Comparison of ENCODE assay signal across 29 cellular contexts in genomic region chr9:121098567-121099198, GRCh38. TPM values are rescaled to one million over a fixed set of nuclear protein-coding genes. Genes with fewer than 3 reads are reported as not detected.
DNase-seq lines count a peak whose midpoint lies in the region; ATAC-seq, FAIRE-seq and TF ChIP-seq lines count a peak whose summit lies in the region.
"Had no signal": no experiment of that assay in that cellular context is flagged by ENCODE, and none has a peak within 500 bp of the region (broad histone marks: within the 10 kb centered on the region; RNA-seq: fewer than 3 reads in every experiment).

No MANE protein-coding gene starts in this region.

- H3K9me3 ChIP-seq in body of pancreas (no peaks in the 10 kb centered on the region), pancreas (no peaks in the 10 kb centered on the region), gastrocnemius medialis (no peaks in the 10 kb centered on the region), upper lobe of right lung (no peaks in the 10 kb centered on the region)
- H3K9me3 ChIP-seq: esophagus muscularis mucosa, Peyer's patch had no signal

- no peaks in the 10 kb centered on the region for H3K27me3 ChIP-seq in body of pancreas
- H3K27me3 ChIP-seq in pancreas, result no peaks in the 10 kb centered on the region
- H3K27me3 ChIP-seq in gastrocnemius medialis, result no peaks in the 10 kb centered on the region
- H3K27me3 ChIP-seq in upper lobe of right lung, result no peaks in the 10 kb centered on the region
- H3K27me3 ChIP-seq: BLaER1, dorsolateral prefrontal cortex, esophagus muscularis mucosa, Peyer's patch had no signal

- no peak for TF ChIP-seq POLR2A in GM12891 (IDR thresholded peaks at IDR 0.05; ENCODE audit: low read depth, low read length)
- no peak for TF ChIP-seq POLR2A in body of pancreas (IDR thresholded peaks at IDR 0.05)
- TF ChIP-seq POLR2A in gastrocnemius medialis (IDR thresholded peaks at IDR 0.05), result no peak

- H3K4me3 ChIP-seq in body of pancreas, result no peak overlapping the region
- no peak overlapping the region for H3K4me3 ChIP-seq in pancreas
- H3K4me3 ChIP-seq in gastrocnemius medialis, result no peak overlapping the region
- H3K4me3 ChIP-seq in upper lobe of right lung, result no peak overlapping the region
- H3K4me3 ChIP-seq: BLaER1, dorsolateral prefrontal cortex, esophagus muscularis mucosa, Peyer's patch had no signal

- intact Hi-C loops in body of pancreas (cut with DNase I) (no loop called here), pancreas (cut with DNase I) (no loop called here), gastrocnemius medialis (cut with DNase I; ENCODE audit: low total_unique reads) (no loop called here), upper lobe of right lung (cut with DNase I) (no loop called here)

- TF ChIP-seq CTCF in body of pancreas (IDR thresholded peaks at IDR 0.05) (no peak), pancreas (IDR thresholded peaks at IDR 0.05) (no peak), gastrocnemius medialis (IDR thresholded peaks at IDR 0.05 in 4 of 5, conservative IDR thresholded peaks at IDR 0.05 in 1 of 5) (no peak), upper lobe of right lung (IDR thresholded peaks at IDR 0.05) (no peak)

- H3K4me1 ChIP-seq in body of pancreas, result peaks cover 11% of the 10 kb centered on the region
- H3K4me1 ChIP-seq in pancreas, result peaks cover 0 to 5% (median 0%) of the 10 kb centered on the region in 3 donors
- no peaks in the 10 kb centered on the region for H3K4me1 ChIP-seq in gastrocnemius medialis
- no peaks in the 10 kb centered on the region for H3K4me1 ChIP-seq in upper lobe of right lung
- H3K4me1 ChIP-seq: esophagus muscularis mucosa, Peyer's patch had no signal

- FAIRE-seq in GM12891 (lab: Jason Lieb, UNC) (no peak), pancreas (lab: Jason Lieb, UNC) (no peak)
- FAIRE-seq: endometrium had no signal

- no peaks in the 10 kb centered on the region for H3K36me3 ChIP-seq in body of pancreas (replicated peaks in 1 of 2; ENCODE audit: insufficient read depth in 1 of 2, low read depth in 2 of 2)
- H3K36me3 ChIP-seq in pancreas, result no peaks in the 10 kb centered on the region
- H3K36me3 ChIP-seq in gastrocnemius medialis, result no peaks in the 10 kb centered on the region
- H3K36me3 ChIP-seq in upper lobe of right lung, result peaks cover 18% of the 10 kb centered on the region
- H3K36me3 ChIP-seq: Peyer's patch had no signal

- WGBS in body of pancreas, 2 donors, result 73 to 82% methylated on average over 5 of the region's 5 CpGs
- WGBS in pancreas, 2 donors, result 63 to 78% methylated on average over 5 of the region's 5 CpGs

- DNase-seq in GM12891 (ENCODE audit: insufficient read length, low spot score) (no peak), NAMALWA (ENCODE audit: low spot score) (peak; percentile 43), body of pancreas (peak in 2 of 4 donors; percentile 22 to 27), pancreas (no peak), gastrocnemius medialis (no peak), upper lobe of right lung (no peak), SW 1271 (lab: John Stamatoyannopoulos, UW) (no peak)
- DNase-seq in activated CD4-positive, alpha-beta T cell treated with anti-CD3 and anti-CD28 coated beads for 48 hours, result no peak
- DNase-seq: activated CD4-positive, alpha-beta T cell treated with anti-CD3 and anti-CD28 coated beads, Interleukin-2, amount 50 U/mL, for 4 hours; activated naive CD4-positive, alpha-beta T cell treated with Interleukin-2 at 50 U/mL for 16 hours; central memory CD4-positive, alpha-beta T cell; dorsolateral prefrontal cortex; foreskin fibroblast; GOT3; kidney glomerular epithelial cell; NCI-H1092; NCI-H1694 treated with DMSO at 0.1 percent for 48 hours; NCI-H524; Peyer's patch; SHP77; stimulated activated CD4-positive, alpha-beta T cell treated with anti-CD3 and anti-CD28 coated beads, Interleukin-15, amount 100 ng/mL, for 24 hours; substantia nigra; T-helper 9 cell; trophoblast cell had no signal

- in situ Hi-C loops in gastrocnemius medialis (cut with MboI; ENCODE audit: low sequenced_read_pairs in 4 of 4), result no loop called here

- H3K27ac ChIP-seq in body of pancreas (no peak overlapping the region), pancreas (no peak overlapping the region), gastrocnemius medialis (no peak overlapping the region), upper lobe of right lung (no peak overlapping the region)
- H3K27ac ChIP-seq: BLaER1, dorsolateral prefrontal cortex, esophagus muscularis mucosa, Peyer's patch had no signal

- ATAC-seq in body of pancreas, result peak; percentile 64
- ATAC-seq in pancreas, result peak; percentile 80 to 88 (median 82)
- ATAC-seq in gastrocnemius medialis, result no peak
- no peak for ATAC-seq in upper lobe of right lung
- ATAC-seq: natural killer cell treated with Interleukin-12 subunit alpha and Interleukin-12 subunit beta and Interleukin-15 and Interleukin-18, amount 100 ng/mL, for 72 hours; stimulated activated effector memory CD8-positive, alpha-beta T cell treated with anti-CD3 and anti-CD28 coated beads, Interleukin-12 subunit alpha, Interleukin-12 subunit beta, amount 100 ng/mL, for 72 hours had no signal

TF ChIP-seq in GM12891, 5 proteins besides CTCF, POLR2A, EP300 and RAD21:
- TF ChIP-seq SPI1 (IDR thresholded peaks at IDR 0.05; ENCODE audit: low read depth, low read length) (peak; percentile 83), POLR2AphosphoS5 (IDR thresholded peaks at IDR 0.05; ENCODE audit: low read depth, low read length) (no peak), PAX5 (IDR thresholded peaks at IDR 0.05; ENCODE audit: insufficient read depth, low read length, severe bottlenecking) (no peak)
TF ChIP-seq in GM12891: peak in this region for 1.

RNA-seq across cellular contexts. Expression of gene CNTRL, which starts 23.9 kb away (rescaled TPM):
- polyA plus RNA-seq in GM12891 (2012; ENCODE audit: low read depth, missing spikeins), result 16.9 TPM
- total RNA-seq in body of pancreas (10 to 100 TPM; 16.1 to 20.8 TPM), pancreas (10 to 100 TPM in 1 of 6 donors, 1 to 10 TPM in 5; 5.5 to 12.1 (median 6.5) TPM), gastrocnemius medialis (1 to 10 TPM; 1.0 to 3.2 (median 1.6) TPM), upper lobe of right lung (20.3 TPM)
- polyA plus RNA-seq in pancreas, result 1 to 10 TPM; 5.0 to 7.7 TPM

RNA-seq across cellular contexts. Expression of gene C5, which starts 48.6 kb away (rescaled TPM):
- 0.99 TPM for polyA plus RNA-seq in GM12891 (2012; ENCODE audit: low read depth, missing spikeins)
- total RNA-seq in body of pancreas, result 10 to 100 TPM in 1 of 2 donors, 1 to 10 TPM in 1; 7.3 to 16.1 TPM
- total RNA-seq in pancreas, result 10 to 100 TPM; 12.7 to 29.9 (median 16.3) TPM
- polyA plus RNA-seq in pancreas, result 1 to 10 TPM; 5.2 to 6.5 TPM
- 1 to 10 TPM in 3 of 4 donors, under 1 TPM in 1; 0.22 to 3.9 (median 1.8) TPM for total RNA-seq in gastrocnemius medialis
- total RNA-seq in upper lobe of right lung, result 37.8 TPM

Comparison
In these comparisons a context has a peak if more than half of its experiments do, and no peak if none do; other contexts are left out.
1. ATAC-seq: peak in body of pancreas (single experiment) and pancreas (4 of 4); none in gastrocnemius medialis (0 of 2) and upper lobe of right lung (single experiment).